Comparison of ENCODE assay signal across 1 cellular context in the genomic region with DNA sequence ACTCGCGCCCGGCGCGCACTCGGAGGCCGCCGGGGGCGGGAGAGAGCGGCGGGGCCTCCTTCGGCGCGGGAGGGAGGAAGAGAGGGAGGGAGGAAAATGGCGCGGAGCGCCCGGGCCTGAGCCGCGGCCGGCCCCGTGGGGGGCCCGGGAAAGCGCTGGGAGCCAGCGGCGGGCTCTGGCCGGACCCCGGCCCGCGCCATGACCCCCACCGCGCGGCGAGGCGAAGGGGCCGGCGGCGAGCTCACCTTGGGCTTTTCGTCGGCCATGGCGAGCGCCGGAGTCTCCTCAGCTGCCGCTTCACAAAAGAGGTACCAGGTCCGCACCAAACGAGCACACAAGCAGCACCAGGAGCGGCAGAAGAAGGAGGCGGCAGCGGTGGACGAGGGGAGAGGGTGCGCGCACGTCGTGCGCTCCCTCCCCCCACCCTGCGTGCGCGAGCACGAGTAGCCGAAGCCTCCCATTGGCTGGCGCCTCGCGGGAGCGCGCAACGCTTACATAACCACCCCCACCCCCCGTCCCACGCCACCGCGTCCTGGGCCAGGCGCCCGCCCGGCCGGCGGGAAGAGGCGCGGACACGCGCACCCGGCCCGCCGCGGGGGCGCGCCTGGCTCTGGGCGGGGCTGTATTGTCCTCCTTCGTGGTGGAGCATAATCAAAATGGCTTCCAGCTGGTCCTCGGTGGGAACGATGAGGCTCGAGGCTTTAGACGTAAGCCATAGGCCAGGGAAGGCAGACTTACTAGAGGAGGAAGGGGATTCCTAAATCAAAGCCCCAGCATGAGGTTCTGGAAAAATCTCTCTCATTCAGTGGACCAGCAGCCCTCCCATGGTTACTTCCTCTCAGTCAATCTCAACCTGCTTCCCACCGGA.
TF ChIP-seq lines count a peak whose summit lies in the region.

A gene (minus strand): TSS at position 391 of the 868 bp plus-strand sequence. CDS start 125 bp downstream, at position 266.

TF ChIP-seq in HepG2, 621 proteins besides CTCF, POLR2A, EP300 and RAD21 (continued from another document and continues in another):
- TF ChIP-seq, protein P1, sequence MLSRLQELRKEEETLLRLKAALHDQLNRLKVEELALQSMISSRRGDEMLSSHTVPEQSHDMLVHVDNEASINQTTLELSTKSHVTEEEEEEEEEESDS (CRISPR knock-in tag; IDR thresholded peaks at IDR 0.05; ENCODE audit: borderline replicate concordance): no peak
- TF ChIP-seq MEIS1 (CRISPR knock-in tag; IDR thresholded peaks at IDR 0.05; ENCODE audit: borderline replicate concordance) (no peak), ZNF180 (CRISPR knock-in tag; IDR thresholded peaks at IDR 0.05; ENCODE audit: borderline replicate concordance, low read depth) (no peak), MZF1 (CRISPR knock-in tag; IDR thresholded peaks at IDR 0.05; ENCODE audit: borderline replicate concordance) (no peak), MBD4 (IDR thresholded peaks at IDR 0.05; ENCODE audit: borderline replicate concordance, low read length) (no peak), ZNF460 (CRISPR knock-in tag; IDR thresholded peaks at IDR 0.05; ENCODE audit: borderline replicate concordance) (no peak), ZNF788 (CRISPR knock-in tag; IDR thresholded peaks at IDR 0.05; ENCODE audit: borderline replicate concordance) (peak; percentile 71), ZNF382 (CRISPR knock-in tag; IDR thresholded peaks at IDR 0.05; ENCODE audit: borderline replicate concordance) (no peak), ZNF451 (CRISPR knock-in tag; IDR thresholded peaks at IDR 0.05) (no peak), DNMT3B (CRISPR knock-in tag; conservative IDR thresholded peaks at IDR 0.05) (no peak), ZNF777 (CRISPR knock-in tag; IDR thresholded peaks at IDR 0.05) (peak; percentile 61; the same call in 1 of the 2 replicates), PAF1 (CRISPR knock-in tag; IDR thresholded peaks at IDR 0.05) (no peak), HDAC1 (CRISPR knock-in tag; IDR thresholded peaks at IDR 0.05) (peak; percentile 20; the same call in 1 of the 2 replicates), KAT7 (CRISPR knock-in tag; IDR thresholded peaks at IDR 0.05; ENCODE audit: borderline replicate concordance) (peak; percentile 70; the same call in 1 of the 2 replicates), TP53 (CRISPR knock-in tag; conservative IDR thresholded peaks at IDR 0.05) (0 out of 2 replicates have a peak, but pooled peaks have one; percentile 20), ZNF24 (IDR thresholded peaks at IDR 0.05) (0 out of 2 replicates have a peak, but pooled peaks have one; percentile 11), GFI1 (CRISPR knock-in tag; IDR thresholded peaks at IDR 0.05; ENCODE audit: borderline replicate concordance) (no peak), CHD4 (IDR thresholded peaks at IDR 0.05; ENCODE audit: borderline replicate concordance, low read length) (no peak), ZNF839 (CRISPR knock-in tag; IDR thresholded peaks at IDR 0.05; ENCODE audit: borderline replicate concordance) (no peak), ZNF260 (CRISPR knock-in tag; IDR thresholded peaks at IDR 0.05; ENCODE audit: borderline replicate concordance, low read depth) (no peak), SIN3A (IDR thresholded peaks at IDR 0.05; ENCODE audit: borderline replicate concordance, low read depth, low read length) (peak; percentile 47; the same call in 1 of the 2 replicates), YY1 (IDR thresholded peaks at IDR 0.05; ENCODE audit: insufficient read depth, insufficient replicate concordance, low read depth, low read length) (peak; percentile 94), CAMTA2 (CRISPR knock-in tag; IDR thresholded peaks at IDR 0.05; ENCODE audit: borderline replicate concordance) (no peak), FOXA3 (CRISPR knock-in tag; IDR thresholded peaks at IDR 0.05) (peak; percentile 8), ZNF569 (CRISPR knock-in tag; IDR thresholded peaks at IDR 0.05; ENCODE audit: borderline replicate concordance) (no peak), ZNF235 (CRISPR knock-in tag; IDR thresholded peaks at IDR 0.05; ENCODE audit: borderline replicate concordance) (peak; percentile 65; the same call in 1 of the 2 replicates), RBM39 (IDR thresholded peaks at IDR 0.05; ENCODE audit: low read depth, low read length, poor library complexity, severe bottlenecking) (no peak), ZNF773 (CRISPR knock-in tag; IDR thresholded peaks at IDR 0.05; ENCODE audit: borderline replicate concordance) (no peak), ZNF510 (CRISPR knock-in tag; IDR thresholded peaks at IDR 0.05; ENCODE audit: low read depth) (no peak), TSC22D2 (CRISPR knock-in tag; IDR thresholded peaks at IDR 0.05; ENCODE audit: borderline replicate concordance) (no peak), MBNL3 (CRISPR knock-in tag; conservative IDR thresholded peaks at IDR 0.05) (no peak)
- TF ChIP-seq, protein P2, sequence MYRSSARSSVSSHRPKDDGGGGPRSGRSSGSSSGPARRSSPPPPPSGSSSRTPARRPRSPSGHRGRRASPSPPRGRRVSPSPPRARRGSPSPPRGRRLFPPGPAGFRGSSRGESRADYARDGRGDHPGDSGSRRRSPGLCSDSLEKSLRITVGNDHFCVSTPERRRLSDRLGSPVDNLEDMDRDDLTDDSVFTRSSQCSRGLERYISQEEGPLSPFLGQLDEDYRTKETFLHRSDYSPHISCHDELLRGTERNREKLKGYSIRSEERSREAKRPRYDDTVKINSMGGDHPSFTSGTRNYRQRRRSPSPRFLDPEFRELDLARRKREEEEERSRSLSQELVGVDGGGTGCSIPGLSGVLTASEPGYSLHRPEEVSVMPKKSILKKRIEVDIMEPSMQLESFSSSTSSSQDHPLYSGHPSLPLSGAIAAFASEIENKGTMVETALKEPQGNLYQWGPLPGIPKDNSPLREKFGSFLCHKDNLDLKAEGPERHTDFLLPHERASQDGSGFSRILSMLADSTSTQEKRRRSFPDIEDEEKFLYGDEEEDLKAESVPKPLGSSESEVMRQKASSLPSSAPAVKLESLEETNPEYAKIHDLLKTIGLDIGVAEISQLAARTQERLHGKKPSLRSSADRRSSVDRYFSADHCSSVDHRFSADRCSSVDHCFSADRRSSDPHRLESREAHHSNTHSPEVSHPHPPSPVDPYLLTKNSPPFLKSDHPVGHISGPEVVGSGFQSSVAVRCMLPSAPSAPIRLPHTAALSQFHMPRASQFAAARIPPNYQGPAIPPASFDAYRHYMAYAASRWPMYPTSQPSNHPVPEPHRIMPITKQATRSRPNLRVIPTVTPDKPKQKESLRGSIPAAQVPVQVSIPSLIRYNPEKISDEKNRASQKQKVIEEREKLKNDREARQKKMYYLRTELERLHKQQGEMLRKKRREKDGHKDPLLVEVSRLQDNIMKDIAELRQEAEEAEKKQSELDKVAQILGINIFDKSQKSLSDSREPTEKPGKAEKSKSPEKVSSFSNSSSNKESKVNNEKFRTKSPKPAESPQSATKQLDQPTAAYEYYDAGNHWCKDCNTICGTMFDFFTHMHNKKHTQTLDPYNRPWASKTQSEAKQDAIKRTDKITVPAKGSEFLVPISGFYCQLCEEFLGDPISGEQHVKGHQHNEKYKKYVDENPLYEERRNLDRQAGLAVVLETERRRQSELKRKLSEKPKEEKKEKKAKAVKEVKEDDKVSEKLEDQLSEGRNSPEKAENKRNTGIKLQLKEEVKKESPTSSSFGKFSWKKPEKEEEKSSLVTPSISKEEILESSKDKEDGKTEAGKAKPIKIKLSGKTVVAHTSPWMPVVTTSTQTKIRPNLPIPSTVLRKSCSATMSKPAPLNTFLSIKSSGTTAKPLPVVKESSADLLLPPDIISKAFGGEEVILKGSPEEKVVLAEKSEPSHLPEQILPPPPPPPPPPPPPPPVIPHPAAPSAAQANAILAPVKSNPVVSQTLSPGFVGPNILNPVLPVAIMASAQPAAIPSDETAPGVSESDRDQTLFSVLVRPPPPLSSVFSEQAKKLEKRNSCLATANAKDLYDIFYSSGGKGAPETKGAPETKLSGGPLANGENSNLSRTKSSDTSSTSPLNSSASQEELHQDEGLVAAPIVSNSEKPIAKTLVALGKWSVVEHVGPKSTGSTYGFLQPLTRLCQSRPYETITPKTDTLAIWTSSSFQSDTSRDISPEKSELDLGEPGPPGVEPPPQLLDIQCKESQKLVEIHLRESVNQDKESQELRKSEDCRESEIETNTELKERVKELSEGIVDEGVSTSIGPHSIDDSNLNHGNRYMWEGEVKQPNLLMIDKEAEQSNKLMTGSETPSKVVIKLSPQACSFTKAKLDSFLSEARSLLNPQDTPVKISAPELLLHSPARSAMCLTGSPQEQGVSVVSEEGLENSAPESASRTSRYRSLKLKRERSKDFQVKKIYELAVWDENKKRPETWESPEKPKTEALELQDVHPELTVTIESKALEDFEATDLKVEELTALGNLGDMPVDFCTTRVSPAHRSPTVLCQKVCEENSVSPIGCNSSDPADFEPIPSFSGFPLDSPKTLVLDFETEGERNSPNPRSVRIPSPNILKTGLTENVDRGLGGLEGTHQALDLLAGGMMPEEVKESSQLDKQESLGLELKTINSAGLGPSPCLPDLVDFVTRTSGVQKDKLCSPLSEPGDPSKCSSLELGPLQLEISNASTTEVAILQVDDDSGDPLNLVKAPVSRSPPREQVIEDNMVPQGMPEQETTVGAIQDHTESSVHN (CRISPR knock-in tag; IDR thresholded peaks at IDR 0.05): no peak
- TF ChIP-seq, protein P3, sequence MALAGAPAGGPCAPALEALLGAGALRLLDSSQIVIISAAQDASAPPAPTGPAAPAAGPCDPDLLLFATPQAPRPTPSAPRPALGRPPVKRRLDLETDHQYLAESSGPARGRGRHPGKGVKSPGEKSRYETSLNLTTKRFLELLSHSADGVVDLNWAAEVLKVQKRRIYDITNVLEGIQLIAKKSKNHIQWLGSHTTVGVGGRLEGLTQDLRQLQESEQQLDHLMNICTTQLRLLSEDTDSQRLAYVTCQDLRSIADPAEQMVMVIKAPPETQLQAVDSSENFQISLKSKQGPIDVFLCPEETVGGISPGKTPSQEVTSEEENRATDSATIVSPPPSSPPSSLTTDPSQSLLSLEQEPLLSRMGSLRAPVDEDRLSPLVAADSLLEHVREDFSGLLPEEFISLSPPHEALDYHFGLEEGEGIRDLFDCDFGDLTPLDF (CRISPR knock-in tag; IDR thresholded peaks at IDR 0.05): no peak
- TF ChIP-seq, protein P4, sequence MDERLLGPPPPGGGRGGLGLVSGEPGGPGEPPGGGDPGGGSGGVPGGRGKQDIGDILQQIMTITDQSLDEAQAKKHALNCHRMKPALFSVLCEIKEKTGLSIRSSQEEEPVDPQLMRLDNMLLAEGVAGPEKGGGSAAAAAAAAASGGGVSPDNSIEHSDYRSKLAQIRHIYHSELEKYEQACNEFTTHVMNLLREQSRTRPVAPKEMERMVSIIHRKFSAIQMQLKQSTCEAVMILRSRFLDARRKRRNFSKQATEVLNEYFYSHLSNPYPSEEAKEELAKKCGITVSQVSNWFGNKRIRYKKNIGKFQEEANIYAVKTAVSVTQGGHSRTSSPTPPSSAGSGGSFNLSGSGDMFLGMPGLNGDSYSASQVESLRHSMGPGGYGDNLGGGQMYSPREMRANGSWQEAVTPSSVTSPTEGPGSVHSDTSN (CRISPR knock-in tag; IDR thresholded peaks at IDR 0.05): no peak
- TF ChIP-seq, protein P5, sequence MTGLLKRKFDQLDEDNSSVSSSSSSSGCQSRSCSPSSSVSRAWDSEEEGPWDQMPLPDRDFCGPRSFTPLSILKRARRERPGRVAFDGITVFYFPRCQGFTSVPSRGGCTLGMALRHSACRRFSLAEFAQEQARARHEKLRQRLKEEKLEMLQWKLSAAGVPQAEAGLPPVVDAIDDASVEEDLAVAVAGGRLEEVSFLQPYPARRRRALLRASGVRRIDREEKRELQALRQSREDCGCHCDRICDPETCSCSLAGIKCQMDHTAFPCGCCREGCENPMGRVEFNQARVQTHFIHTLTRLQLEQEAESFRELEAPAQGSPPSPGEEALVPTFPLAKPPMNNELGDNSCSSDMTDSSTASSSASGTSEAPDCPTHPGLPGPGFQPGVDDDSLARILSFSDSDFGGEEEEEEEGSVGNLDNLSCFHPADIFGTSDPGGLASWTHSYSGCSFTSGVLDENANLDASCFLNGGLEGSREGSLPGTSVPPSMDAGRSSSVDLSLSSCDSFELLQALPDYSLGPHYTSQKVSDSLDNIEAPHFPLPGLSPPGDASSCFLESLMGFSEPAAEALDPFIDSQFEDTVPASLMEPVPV (CRISPR knock-in tag; IDR thresholded peaks at IDR 0.05): peak; percentile 89; the same call in 1 of the 2 replicates
- TF ChIP-seq, protein P6, sequence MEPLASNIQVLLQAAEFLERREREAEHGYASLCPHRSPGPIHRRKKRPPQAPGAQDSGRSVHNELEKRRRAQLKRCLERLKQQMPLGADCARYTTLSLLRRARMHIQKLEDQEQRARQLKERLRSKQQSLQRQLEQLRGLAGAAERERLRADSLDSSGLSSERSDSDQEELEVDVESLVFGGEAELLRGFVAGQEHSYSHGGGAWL (CRISPR knock-in tag; IDR thresholded peaks at IDR 0.05): peak; percentile 74
- TF ChIP-seq, protein P7, sequence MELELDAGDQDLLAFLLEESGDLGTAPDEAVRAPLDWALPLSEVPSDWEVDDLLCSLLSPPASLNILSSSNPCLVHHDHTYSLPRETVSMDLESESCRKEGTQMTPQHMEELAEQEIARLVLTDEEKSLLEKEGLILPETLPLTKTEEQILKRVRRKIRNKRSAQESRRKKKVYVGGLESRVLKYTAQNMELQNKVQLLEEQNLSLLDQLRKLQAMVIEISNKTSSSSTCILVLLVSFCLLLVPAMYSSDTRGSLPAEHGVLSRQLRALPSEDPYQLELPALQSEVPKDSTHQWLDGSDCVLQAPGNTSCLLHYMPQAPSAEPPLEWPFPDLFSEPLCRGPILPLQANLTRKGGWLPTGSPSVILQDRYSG (CRISPR knock-in tag; IDR thresholded peaks at IDR 0.05): 0 out of 2 replicates have a peak, but pooled peaks have one; percentile 36
- TF ChIP-seq, protein P8, sequence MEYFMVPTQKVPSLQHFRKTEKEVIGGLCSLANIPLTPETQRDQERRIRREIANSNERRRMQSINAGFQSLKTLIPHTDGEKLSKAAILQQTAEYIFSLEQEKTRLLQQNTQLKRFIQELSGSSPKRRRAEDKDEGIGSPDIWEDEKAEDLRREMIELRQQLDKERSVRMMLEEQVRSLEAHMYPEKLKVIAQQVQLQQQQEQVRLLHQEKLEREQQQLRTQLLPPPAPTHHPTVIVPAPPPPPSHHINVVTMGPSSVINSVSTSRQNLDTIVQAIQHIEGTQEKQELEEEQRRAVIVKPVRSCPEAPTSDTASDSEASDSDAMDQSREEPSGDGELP (IDR thresholded peaks at IDR 0.05; ENCODE audit: borderline replicate concordance, low read depth): peak; percentile 15; the same call in 1 of the 2 replicates
- TF ChIP-seq, protein P9, sequence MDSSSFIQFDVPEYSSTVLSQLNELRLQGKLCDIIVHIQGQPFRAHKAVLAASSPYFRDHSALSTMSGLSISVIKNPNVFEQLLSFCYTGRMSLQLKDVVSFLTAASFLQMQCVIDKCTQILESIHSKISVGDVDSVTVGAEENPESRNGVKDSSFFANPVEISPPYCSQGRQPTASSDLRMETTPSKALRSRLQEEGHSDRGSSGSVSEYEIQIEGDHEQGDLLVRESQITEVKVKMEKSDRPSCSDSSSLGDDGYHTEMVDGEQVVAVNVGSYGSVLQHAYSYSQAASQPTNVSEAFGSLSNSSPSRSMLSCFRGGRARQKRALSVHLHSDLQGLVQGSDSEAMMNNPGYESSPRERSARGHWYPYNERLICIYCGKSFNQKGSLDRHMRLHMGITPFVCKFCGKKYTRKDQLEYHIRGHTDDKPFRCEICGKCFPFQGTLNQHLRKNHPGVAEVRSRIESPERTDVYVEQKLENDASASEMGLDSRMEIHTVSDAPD (CRISPR knock-in tag; IDR thresholded peaks at IDR 0.05): no peak; the same call in 1 of the 2 replicates
- TF ChIP-seq, protein P10, sequence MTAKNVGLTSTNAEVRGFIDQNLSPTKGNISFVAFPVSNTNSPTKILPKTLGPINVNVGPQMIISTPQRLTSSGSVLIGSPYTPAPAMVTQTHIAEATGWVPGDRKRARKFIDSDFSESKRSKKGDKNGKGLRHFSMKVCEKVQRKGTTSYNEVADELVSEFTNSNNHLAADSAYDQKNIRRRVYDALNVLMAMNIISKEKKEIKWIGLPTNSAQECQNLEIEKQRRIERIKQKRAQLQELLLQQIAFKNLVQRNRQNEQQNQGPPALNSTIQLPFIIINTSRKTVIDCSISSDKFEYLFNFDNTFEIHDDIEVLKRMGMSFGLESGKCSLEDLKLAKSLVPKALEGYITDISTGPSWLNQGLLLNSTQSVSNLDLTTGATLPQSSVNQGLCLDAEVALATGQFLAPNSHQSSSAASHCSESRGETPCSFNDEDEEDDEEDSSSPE (CRISPR knock-in tag; IDR thresholded peaks at IDR 0.05): peak; percentile 65
